Comparison of ENCODE assay signal across 27 cellular contexts in genomic region chr7:38185395-38185920, GRCh38. TPM values are rescaled to one million over a fixed set of nuclear protein-coding genes. Genes with fewer than 3 reads are reported as not detected.
DNase-seq lines count a peak whose midpoint lies in the region; ATAC-seq, FAIRE-seq and TF ChIP-seq lines count a peak whose summit lies in the region.
"Had no signal": no experiment of that assay in that cellular context is flagged by ENCODE, and none has a peak within 500 bp of the region (broad histone marks: within the 10 kb centered on the region; RNA-seq: fewer than 3 reads in every experiment).

No MANE protein-coding gene starts in this region.

- H3K27me3 ChIP-seq in K562 (ENCODE audit: control insufficient read depth in 2 of 2, insufficient read depth in 2 of 2, low read length in 2 of 2) (no peaks in the 10 kb centered on the region), neural progenitor cell (no peaks in the 10 kb centered on the region), body of pancreas (no peaks in the 10 kb centered on the region)
- H3K27me3 ChIP-seq: BE2C, testis, vagina had no signal

- H3K9me3 Mint-ChIP-seq in neural progenitor cell: no peaks in the 10 kb centered on the region
- H3K9me3 Mint-ChIP-seq: activated naive CD8-positive, alpha-beta T cell treated with anti-CD3 and anti-CD28 coated beads, Interleukin-2, amount 50 U/mL, for 24 hours; activated T-cell treated with anti-CD3 and anti-CD28 coated beads, Interleukin-2, amount 50 U/mL, for 24 hours had no signal

- H3K9ac ChIP-seq in K562 (ENCODE audit: insufficient read depth in 1 of 2, low read depth in 2 of 2, low read length in 2 of 2) (no peak overlapping the region), neural progenitor cell (no peak overlapping the region)

- TF ChIP-seq POLR2A in K562 (conservative IDR thresholded peaks at IDR 0.05): no peak
- TF ChIP-seq POLR2A in body of pancreas (IDR thresholded peaks at IDR 0.05): no peak

- TF ChIP-seq RAD21 in K562 (CRISPR knock-in tag; conservative IDR thresholded peaks at IDR 0.05 in 1 of 2, IDR thresholded peaks at IDR 0.05 in 1 of 2): no peak

- H3K36me3 Mint-ChIP-seq in neural progenitor cell: peaks cover 27% of the 10 kb centered on the region

- no TSS peak for BruUV-seq in K562 (replicated peaks; lab: Mats Ljungman, UMichigan)

- H3K36me3 ChIP-seq in K562 (ENCODE audit: control insufficient read depth, insufficient read depth, low read length) (peaks cover 12% of the 10 kb centered on the region; the same call in 1 of the 3 replicates), neural progenitor cell (no peaks in the 10 kb centered on the region), body of pancreas (replicated peaks in 1 of 2; ENCODE audit: insufficient read depth in 1 of 2, low read depth in 2 of 2) (no peaks in the 10 kb centered on the region)
- H3K36me3 ChIP-seq: BE2C, left ventricle myocardium inferior, vagina had no signal

- CTCF ChIA-PET in K562 (lab: Yijun Ruan, JAX; ENCODE audit: low intra/inter-chr PET ratio): no interaction called here
- CTCF ChIA-PET in HEK293T (lab: Yijun Ruan, JAX): interaction anchor here (0.8 to 1.4 kb wide), 2 partner anchors 20 to 30 kb away, joined by 4 to 6 read pairs; no protein-coding TSS in a partner anchor

- H3K79me2 ChIP-seq in K562 (ENCODE audit: control insufficient read depth, insufficient read depth, low read length): peaks cover 83% of the 10 kb centered on the region
- peaks cover 100% of the 10 kb centered on the region for H3K79me2 ChIP-seq in neural progenitor cell (ENCODE audit: low read depth)

- DNase-seq in left ventricle myocardium superior (no peak), cardiac septum (ENCODE audit: low spot score) (no peak), K562 (ENCODE audit: extremely low read depth in 1 of 4, low spot score in 3 of 4) (peak in 2 of 4 experiments; percentile 16 to 33), neural progenitor cell (ENCODE audit: low spot score) (peak; percentile 11), NOMO-1 (lab: John Stamatoyannopoulos, UW; ENCODE audit: unreplicated experiment in 2 of 2) (no peak), HEK293T (ENCODE audit: extremely low spot score) (no peak), putamen (ENCODE audit: low spot score) (no peak), body of pancreas (no peak)
- DNase-seq: activated CD4-positive, alpha-beta T cell treated with anti-CD3 and anti-CD28 coated beads, Interleukin-2, amount 10 ng/mL, durations not matched to agents 7 days and 5 days; activated gamma-delta T cell; activated naive CD8-positive, alpha-beta T cell treated with anti-CD3 and anti-CD28 coated beads, Interleukin-2, amount 50 U/mL, for 24 hours; activated T-cell treated with anti-CD3 and anti-CD28 coated beads, Interleukin-2, amount 50 U/mL, for 24 hours; BE2C; effector CD4-positive, alpha-beta T cell; GF-D8; islet precursor cell; KG1; left ventricle myocardium inferior; midbrain; NCI-H1436 treated with DMSO at 0.1 percent for 48 hours; NCI-H510A; nephron progenitor cell; stimulated activated naive CD8-positive, alpha-beta T cell treated with anti-CD3 and anti-CD28 coated beads, Interleukin-15, Interleukin-2, amounts not matched to agents 100 U/mL and 50 U/mL, for 24 hours; testis had no signal

- H3K9me1 ChIP-seq in K562 (ENCODE audit: control insufficient read depth, insufficient read depth, low read length): no peaks in the 10 kb centered on the region

- FAIRE-seq in K562 (lab: Jason Lieb, UNC): peak; percentile 55

- H4K20me1 ChIP-seq in K562 (replicated peaks; ENCODE audit: control insufficient read depth, insufficient read depth, low read length) (no peaks in the 10 kb centered on the region), neural progenitor cell (ENCODE audit: low read depth) (peaks cover 57% of the 10 kb centered on the region)

- no peak overlapping the region for H3K27ac Mint-ChIP-seq in neural progenitor cell
- H3K27ac Mint-ChIP-seq: activated CD4-positive, alpha-beta T cell treated with anti-CD3 and anti-CD28 coated beads, Interleukin-2, amount 10 ng/mL, durations not matched to agents 7 days and 5 days; activated naive CD8-positive, alpha-beta T cell treated with anti-CD3 and anti-CD28 coated beads, Interleukin-2, amount 50 U/mL, for 24 hours; activated T-cell treated with anti-CD3 and anti-CD28 coated beads, Interleukin-2, amount 50 U/mL, for 24 hours; nephron progenitor cell; progenitor cell of endocrine pancreas had no signal

- no peaks in the 10 kb centered on the region for H3F3A ChIP-seq in neural progenitor cell (ENCODE audit: low read depth)

- 17% methylated on average over 2 of the region's 2 CpGs for WGBS in K562 (ENCODE audit: insufficient coverage, low coverage, missing lambda C conversion rate)
- 25 to 34% methylated on average over 2 of the region's 2 CpGs for WGBS in body of pancreas, 2 donors

- no peak for TF ChIP-seq EP300 in K562 (IDR thresholded peaks at IDR 0.05; ENCODE audit: low read length)

- H3K4me3 Mint-ChIP-seq in neural progenitor cell: no peak overlapping the region
- H3K4me3 Mint-ChIP-seq: activated CD4-positive, alpha-beta T cell treated with anti-CD3 and anti-CD28 coated beads, Interleukin-2, amount 10 ng/mL, durations not matched to agents 7 days and 5 days; activated naive CD8-positive, alpha-beta T cell treated with anti-CD3 and anti-CD28 coated beads, Interleukin-2, amount 50 U/mL, for 24 hours; activated T-cell treated with anti-CD3 and anti-CD28 coated beads, Interleukin-2, amount 50 U/mL, for 24 hours; nephron progenitor cell had no signal

- POLR2A ChIA-PET in K562 (lab: Yijun Ruan, JAX) (interaction anchor here (0.6 to 3.5 kb wide), 2 partner anchors 14 to 152 kb away, joined by 3 to 15 read pairs; no protein-coding TSS in a partner anchor), HEK293T (lab: Yijun Ruan, JAX) (no interaction called here)

- H3K4me3 ChIP-seq in K562: no peak overlapping the region
- H3K4me3 ChIP-seq in neural progenitor cell: no peak overlapping the region
- H3K4me3 ChIP-seq in body of pancreas: no peak overlapping the region
- H3K4me3 ChIP-seq: left ventricle myocardium inferior, testis, vagina had no signal

- in situ Hi-C loops in K562 (cut with MboI): no loop called here

- no peak for TF ChIP-seq CTCF in K562 (IDR thresholded peaks at IDR 0.05 in 2 of 3, conservative IDR thresholded peaks at IDR 0.05 in 1 of 3; ENCODE audit: insufficient read depth in 2 of 3, low read depth in 1 of 3, low read length in 3 of 3)
- no peak for TF ChIP-seq CTCF in neural progenitor cell (IDR thresholded peaks at IDR 0.05)
- no peak for TF ChIP-seq CTCF in body of pancreas (IDR thresholded peaks at IDR 0.05)

- H3K4me1 Mint-ChIP-seq in neural progenitor cell: peaks cover 36% of the 10 kb centered on the region

- intact Hi-C loops in left ventricle myocardium superior (cut with micrococcal nuclease): no loop called here
- intact Hi-C loops in cardiac septum (cut with DNase I): no loop called here
- intact Hi-C loops in K562 (cut with micrococcal nuclease): no loop called here
- intact Hi-C loops in body of pancreas (cut with DNase I): no loop called here

- H3K27me3 Mint-ChIP-seq in neural progenitor cell (ENCODE audit: insufficient read depth, low read depth): no peaks in the 10 kb centered on the region
- H3K27me3 Mint-ChIP-seq: activated CD4-positive, alpha-beta T cell treated with anti-CD3 and anti-CD28 coated beads, Interleukin-2, amount 10 ng/mL, durations not matched to agents 7 days and 5 days; activated naive CD8-positive, alpha-beta T cell treated with anti-CD3 and anti-CD28 coated beads, Interleukin-2, amount 50 U/mL, for 24 hours; activated T-cell treated with anti-CD3 and anti-CD28 coated beads, Interleukin-2, amount 50 U/mL, for 24 hours; progenitor cell of endocrine pancreas had no signal

- H3K4me2 ChIP-seq in K562 (ENCODE audit: insufficient read depth, low read length): peak overlapping the region; percentile 36
- H3K4me2 ChIP-seq in neural progenitor cell: no peak overlapping the region

- H3K4me1 ChIP-seq in K562 (replicated peaks in 1 of 2; ENCODE audit: control insufficient read depth in 2 of 2, insufficient read depth in 2 of 2, low read length in 2 of 2): peaks cover 0 to 29% of the 10 kb centered on the region in 2 experiments; a peak in 4 of 5 replicates
- H3K4me1 ChIP-seq in neural progenitor cell: peaks cover 22% of the 10 kb centered on the region
- peaks cover 8% of the 10 kb centered on the region for H3K4me1 ChIP-seq in body of pancreas
- H3K4me1 ChIP-seq: BE2C had no signal

- ATAC-seq in left ventricle myocardium superior: peak; percentile 17
- ATAC-seq in K562: no peak; the same call in 2 of the 3 replicates
- ATAC-seq in body of pancreas: no peak
- ATAC-seq: activated naive CD8-positive, alpha-beta T cell treated with anti-CD3 and anti-CD28 coated beads, Interleukin-2, amount 50 U/mL, for 24 hours; SK-N-SH treated with all-trans-retinoic acid at 6 μM for 48 hours; stimulated activated naive CD8-positive, alpha-beta T cell treated with anti-CD3 and anti-CD28 coated beads, Interleukin-15, Interleukin-2, amounts not matched to agents 100 U/mL and 50 U/mL, for 24 hours had no signal

- H3K27ac ChIP-seq in K562 (ENCODE audit: extremely low read depth, low read depth, low read length) (peak overlapping the region; percentile 45; the same call in 2 of the 3 replicates), neural progenitor cell (no peak overlapping the region), body of pancreas (no peak overlapping the region)
- H3K27ac ChIP-seq: left ventricle myocardium inferior, testis, vagina had no signal

- H2AFZ ChIP-seq in K562 (ENCODE audit: low read depth, low read length) (no peak overlapping the region), neural progenitor cell (replicated peaks) (no peak overlapping the region)

- H3K9me3 ChIP-seq in K562 (replicated peaks; ENCODE audit: control insufficient read depth, insufficient read depth, low read depth, low read length) (0 out of 2 replicates have a peak, but pooled peaks cover 5% of the 10 kb centered on the region), neural progenitor cell (ENCODE audit: low read depth) (no peaks in the 10 kb centered on the region), body of pancreas (no peaks in the 10 kb centered on the region)
- H3K9me3 ChIP-seq: BE2C, left ventricle myocardium inferior, testis, vagina had no signal

RNA-seq across cellular contexts. Expression of gene STARD3NL, which starts 7.4 kb away (rescaled TPM):
- total RNA-seq in left ventricle myocardium superior: 22.5 TPM
- 26.4 TPM for total RNA-seq in cardiac septum
- 16.8 and 25.1 TPM in 2 replicates for total RNA-seq in K562 (2011; cell fraction: chromatin; rRNA removed; ENCODE audit: low replicate concordance)
- total RNA-seq in K562 (2011; cell fraction: nucleolus; rRNA removed): 19.8 and 22.5 TPM in 2 replicates
- total RNA-seq in K562 (2011; cell fraction: nucleoplasm; rRNA removed): 30.4 and 45.0 TPM in 2 replicates
- 44.8 and 44.9 TPM in 2 replicates for total RNA-seq in K562 (2014; rRNA removed)
- 64.4 and 74.5 TPM in 2 replicates for total RNA-seq in K562 (2014; rRNA removed; fragmentation: Illumina TruSeq; extraction: Trizol)
- 54.4 and 56.9 TPM in 2 replicates for total RNA-seq in K562 (2015; rRNA removed; fragmentation: Illumina TruSeq; extraction: Trizol)
- total RNA-seq in K562 (2021): 42.2 and 43.4 TPM in 2 replicates
- 60.7 and 77.4 TPM in 2 replicates for polyA plus RNA-seq in K562 (2011; rRNA removed)
- polyA plus RNA-seq in K562 (2011; cell fraction: cytosol; rRNA removed): 18.7 and 41.1 TPM in 2 replicates
- 14.4 and 34.3 TPM in 2 replicates for polyA plus RNA-seq in K562 (2011; cell fraction: nucleus; rRNA removed)
- polyA plus RNA-seq in K562 (2012): 38.4 and 42.2 TPM in 2 replicates
- polyA plus RNA-seq in K562 (2014; fragmentation: Illumina TruSeq; extraction: Trizol): 50.8 and 53.5 TPM in 2 replicates
- polyA plus RNA-seq in K562 (2014; fragmentation: Nextera tagmentation; extraction: Ambion mirVana): 10 to 100 TPM; 79.6 to 90.0 TPM
- 52.9 and 57.6 TPM in 2 replicates for polyA plus RNA-seq in K562 (2014; rRNA removed)
- polyA minus RNA-seq in K562 (2011; rRNA and poly(A)+ RNA removed): 37.0 and 57.7 TPM in 2 replicates
- 14.0 and 14.7 TPM in 2 replicates for polyA minus RNA-seq in K562 (2011; cell fraction: cytosol; rRNA and poly(A)+ RNA removed)
- 11.0 and 27.9 TPM in 2 replicates for polyA minus RNA-seq in K562 (2011; cell fraction: nucleus; rRNA and poly(A)+ RNA removed)
- 99.0 and 121 TPM in 2 replicates for total RNA-seq in neural progenitor cell (ENCODE audit: low replicate concordance)
- 10 to 100 TPM; 10.9 to 19.7 TPM for total RNA-seq in body of pancreas
